ENCODE assay signal across 12 cellular contexts in genomic region chr2:174339971-174340399, GRCh38. TPM values are rescaled to one million over a fixed set of nuclear protein-coding genes. Genes with fewer than 3 reads are reported as not detected.
A peak's percentile ranks its signal among the peaks of the same experiment; 100 is the strongest.
DNase-seq lines count a peak whose midpoint lies in the region; ATAC-seq and TF ChIP-seq lines count a peak whose summit lies in the region.
"Had no signal": no experiment of that assay in that cellular context is flagged by ENCODE, and none has a peak within 500 bp of the region (broad histone marks: within the 10 kb centered on the region; RNA-seq: fewer than 3 reads in every experiment).

No MANE protein-coding gene starts in this region.

- H3K9ac ChIP-seq in mesenchymal stem cell (ENCODE audit: low read length), result no peak overlapping the region

- TF ChIP-seq CTCF in AG09309 (IDR thresholded peaks at IDR 0.05; ENCODE audit: control insufficient read depth, insufficient read depth, low read depth, low read length, missing control alignments) (no peak), Caco-2 (IDR thresholded peaks at IDR 0.05; ENCODE audit: insufficient read depth in 1 of 2, low read depth in 1 of 2, low read length in 1 of 2, severe bottlenecking in 1 of 2, unreplicated experiment in 1 of 2) (no peak), WTC11 (IDR thresholded peaks at IDR 0.05) (no peak)

- H3K36me3 ChIP-seq in Caco-2 (ENCODE audit: control insufficient read depth, insufficient read depth, low read length), result no peaks in the 10 kb centered on the region
- no peaks in the 10 kb centered on the region for H3K36me3 ChIP-seq in mesenchymal stem cell (ENCODE audit: control insufficient read depth in 1 of 2, insufficient read depth in 2 of 2, low read depth in 1 of 2, low read length in 2 of 2)
- H3K36me3 ChIP-seq: transverse colon had no signal

- H2AK5ac ChIP-seq in mesenchymal stem cell (ENCODE audit: low read length, severe bottlenecking), result no peak overlapping the region

- POLR2A ChIA-PET in Caco-2 (lab: Charles Lee), result no interaction called here
- POLR2A ChIA-PET in WTC11 (lab: Charles Lee), result interaction anchor here (0.9 kb wide), 1 partner anchor 15 kb away, joined by 3 read pairs; no protein-coding TSS in a partner anchor

- no peak overlapping the region for H3K4ac ChIP-seq in mesenchymal stem cell (ENCODE audit: low read depth in 1 of 2, low read length in 2 of 2)

- no peak overlapping the region for H2BK120ac ChIP-seq in mesenchymal stem cell (ENCODE audit: low read depth, low read length)

- H2AFZ ChIP-seq in mesenchymal stem cell (ENCODE audit: low read depth, low read length), result no peak overlapping the region

- no peak overlapping the region for H4K8ac ChIP-seq in mesenchymal stem cell (ENCODE audit: low read length)

- under 1% methylated on average over 20 of the region's 32 CpGs for WGBS in mesenchymal stem cell

- no peak overlapping the region for H3K18ac ChIP-seq in mesenchymal stem cell (ENCODE audit: low read depth in 1 of 2, low read length in 2 of 2)

- H3K4me1 Mint-ChIP-seq in Caco-2 (ENCODE audit: low read depth, unreplicated experiment), result peaks cover 6% of the 10 kb centered on the region
- peaks cover 57% of the 10 kb centered on the region for H3K4me1 Mint-ChIP-seq in WTC11

- H3K4me3 Mint-ChIP-seq in Caco-2 (ENCODE audit: unreplicated experiment) (peak overlapping the region; percentile 16), WTC11 (peak overlapping the region; percentile 71)

- no peak overlapping the region for H3K14ac ChIP-seq in mesenchymal stem cell (ENCODE audit: low read length in 2 of 2)

- no TSS peak for BruUV-seq in Caco-2 (replicated peaks; lab: Mats Ljungman, UMichigan)

- H3K4me2 ChIP-seq in mesenchymal stem cell (ENCODE audit: low read length, poor library complexity, severe bottlenecking), result peak overlapping the region; percentile 74

- peak overlapping the region; percentile 35 for H3K4me3 ChIP-seq in AG09309 (ENCODE audit: control insufficient read depth, low read depth, low read length)
- no peak overlapping the region for H3K4me3 ChIP-seq in Caco-2 (ENCODE audit: low read depth, low read length)
- no peak overlapping the region for H3K4me3 ChIP-seq in mesenchymal stem cell (ENCODE audit: insufficient read depth in 1 of 2, low read depth in 1 of 2, low read length in 2 of 2)
- H3K4me3 ChIP-seq: body of pancreas had no signal

- H3K79me1 ChIP-seq in mesenchymal stem cell (replicated peaks; ENCODE audit: low read length, poor library complexity, severe bottlenecking), result no peaks in the 10 kb centered on the region

- no peaks in the 10 kb centered on the region for H3K9me3 ChIP-seq in Caco-2
- H3K9me3 ChIP-seq in mesenchymal stem cell (ENCODE audit: control insufficient read depth, low read length), result no peaks in the 10 kb centered on the region
- H3K9me3 ChIP-seq: body of pancreas, transverse colon had no signal

- CTCF ChIA-PET in Caco-2 (lab: Charles Lee) (interaction anchor here (0.6 to 1.2 kb wide), 2 partner anchors 107 to 1784 kb away, joined by 3 read pairs; partner anchors contain the start of gene PDK1), WTC11 (lab: Charles Lee) (interaction anchor here (0.5 to 3.8 kb wide), 6 partner anchors 13 to 345 kb away, joined by 3 to 56 read pairs (median 8); no protein-coding TSS in a partner anchor)

- no peak overlapping the region for H3K27ac ChIP-seq in mesenchymal stem cell (ENCODE audit: low read length, poor library complexity, severe bottlenecking)
- H3K27ac ChIP-seq: body of pancreas, transverse colon had no signal

- no peak for ATAC-seq in WTC11
- ATAC-seq in HG03045 (IDR thresholded peaks at IDR 0.05; ENCODE audit: unreplicated experiment), result no peak
- ATAC-seq: body of pancreas had no signal

- no peaks in the 10 kb centered on the region for H3K4me1 ChIP-seq in Caco-2
- peaks cover 52% of the 10 kb centered on the region for H3K4me1 ChIP-seq in mesenchymal stem cell (ENCODE audit: control insufficient read depth, insufficient read depth, low read depth, low read length)

- H3K23ac ChIP-seq in mesenchymal stem cell (ENCODE audit: low read length in 2 of 2), result no peak overlapping the region

- peaks cover under 1% of the 10 kb centered on the region for H3K27me3 ChIP-seq in Caco-2 (replicated peaks; ENCODE audit: control insufficient read depth, insufficient read depth, low read length)
- H3K27me3 ChIP-seq in mesenchymal stem cell (ENCODE audit: control insufficient read depth in 1 of 2, insufficient read depth in 1 of 2, low read length in 2 of 2), result peaks cover 85 to 94% of the 10 kb centered on the region in 2 experiments

- H3K36me3 Mint-ChIP-seq in Caco-2 (ENCODE audit: insufficient read depth, unreplicated experiment) (peaks cover 13% of the 10 kb centered on the region), WTC11 (no peaks in the 10 kb centered on the region)

- no peaks in the 10 kb centered on the region for H3K9me3 Mint-ChIP-seq in Caco-2 (ENCODE audit: unreplicated experiment)
- no peaks in the 10 kb centered on the region for H3K9me3 Mint-ChIP-seq in WTC11

- no peak overlapping the region for H4K91ac ChIP-seq in mesenchymal stem cell (ENCODE audit: low read length)

- no peak for DNase-seq in AG09309 (ENCODE audit: low read depth)
- DNase-seq in Caco-2, result no peak
- DNase-seq in WTC11 (ENCODE audit: low spot score), result no peak
- DNase-seq in mesenchymal stem cell, result peak; percentile 32
- no peak for DNase-seq in NCI-H146 (lab: John Stamatoyannopoulos, UW)
- no peak for DNase-seq in NOMO-1 (lab: John Stamatoyannopoulos, UW; ENCODE audit: unreplicated experiment in 2 of 2)
- DNase-seq: body of pancreas, transverse colon had no signal

- H3K27ac Mint-ChIP-seq in Caco-2 (ENCODE audit: unreplicated experiment) (no peak overlapping the region), WTC11 (no peak overlapping the region)

- H3K27me3 Mint-ChIP-seq in Caco-2 (ENCODE audit: insufficient read depth, unreplicated experiment) (peaks cover 9% of the 10 kb centered on the region), WTC11 (ENCODE audit: low read depth) (peaks cover 97% of the 10 kb centered on the region)

- no peak overlapping the region for H2BK5ac ChIP-seq in mesenchymal stem cell (ENCODE audit: low read depth, low read length, poor library complexity, severe bottlenecking)

- H2BK12ac ChIP-seq in mesenchymal stem cell (ENCODE audit: low read length in 2 of 2), result no peak overlapping the region

- no peak overlapping the region for H2BK15ac ChIP-seq in mesenchymal stem cell (ENCODE audit: low read depth, poor library complexity, severe bottlenecking)

- intact Hi-C loops in Caco-2 (cut with micrococcal nuclease; ENCODE audit: unreplicated experiment), result loop anchor here (5.0 to 10.0 kb wide), 6 partner anchors 105 to 588 kb away; partner anchors contain the start of gene SP3

TF ChIP-seq in WTC11, 78 proteins besides CTCF, POLR2A, EP300 and RAD21 (continues in another document):
- no peak for TF ChIP-seq ZNF423 (CRISPR knock-in tag; IDR thresholded peaks at IDR 0.05)
- TF ChIP-seq RORB (CRISPR knock-in tag; IDR thresholded peaks at IDR 0.05), result no peak
- TF ChIP-seq ZNF232 (CRISPR knock-in tag; IDR thresholded peaks at IDR 0.05), result no peak
- no peak for TF ChIP-seq JUN (CRISPR knock-in tag; IDR thresholded peaks at IDR 0.05)
- no peak for TF ChIP-seq ZNF281 (CRISPR knock-in tag; IDR thresholded peaks at IDR 0.05)
- no peak for TF ChIP-seq ERG (CRISPR knock-in tag; IDR thresholded peaks at IDR 0.05)
- TF ChIP-seq NR1H2 (CRISPR knock-in tag; IDR thresholded peaks at IDR 0.05), result no peak
- no peak for TF ChIP-seq MLX (CRISPR knock-in tag; IDR thresholded peaks at IDR 0.05)

RNA-seq across cellular contexts. Expression of gene SP9, which starts 5.2 kb away (rescaled TPM):
- total RNA-seq in Caco-2 (2022), result 2.9 TPM in 2 replicates
- total RNA-seq in WTC11 (2021), result 0.07 to 0.21 TPM in 2 of 3 replicates, not detected in the other
- polyA plus RNA-seq in mesenchymal stem cell (2013, experiment 1 of 2), result not detected
- not detected for polyA plus RNA-seq in mesenchymal stem cell (2013, experiment 2 of 2)
- total RNA-seq: body of pancreas, kidney, NCI-H460, posterior vena cava, transverse colon had no signal

RNA-seq across cellular contexts. Expression of gene SCRN3, which starts 55.5 kb away (rescaled TPM):
- 23.6 and 26.4 TPM in 2 replicates for total RNA-seq in Caco-2 (2022)
- total RNA-seq in WTC11 (2021), result 8.0 to 13.0 TPM (median 11.3 TPM) in 3 replicates
- 16.9 TPM for polyA plus RNA-seq in mesenchymal stem cell (2013, experiment 1 of 2)
- 16.7 TPM for polyA plus RNA-seq in mesenchymal stem cell (2013, experiment 2 of 2)
